ENCODE assay signal across 1 cellular context in genomic region chrX:11351375-11352295, GRCh38.
TF ChIP-seq lines count a peak whose summit lies in the region.

No MANE protein-coding gene starts in this region.

TF ChIP-seq in K562, 482 proteins besides CTCF, POLR2A, EP300 and RAD21 (continued from another document and continues in another):
- TF ChIP-seq VEZF1 (CRISPR knock-in tag; IDR thresholded peaks at IDR 0.05) (0 out of 2 replicates have a peak, but pooled peaks have one; percentile 12), ARID3A (IDR thresholded peaks at IDR 0.05; ENCODE audit: borderline replicate concordance, low read depth, low read length) (no peak), SNAPC5 (CRISPR knock-in tag; IDR thresholded peaks at IDR 0.05) (no peak), SMAD3 (CRISPR knock-in tag; conservative IDR thresholded peaks at IDR 0.05) (0 out of 2 replicates have a peak, but pooled peaks have one; percentile 10), THRB (CRISPR knock-in tag; conservative IDR thresholded peaks at IDR 0.05) (no peak), ZFPM2 (CRISPR knock-in tag; IDR thresholded peaks at IDR 0.05) (peak; percentile 38; the same call in 1 of the 2 replicates), ATF3 (IDR thresholded peaks at IDR 0.05) (no peak), ATF3 (CRISPR knock-in tag; conservative IDR thresholded peaks at IDR 0.05) (no peak), SUPT5H (IDR thresholded peaks at IDR 0.05) (no peak), SMARCA5 (IDR thresholded peaks at IDR 0.05) (no peak), HDAC8 (tag; IDR thresholded peaks at IDR 0.05) (peak; percentile 55; the same call in 1 of the 2 replicates), ZBTB7A (IDR thresholded peaks at IDR 0.05; ENCODE audit: borderline replicate concordance, control insufficient read depth, low read depth, low read length) (no peak), NEUROD1 (IDR thresholded peaks at IDR 0.05; ENCODE audit: borderline replicate concordance, low read depth, low read length, partially characterized antibody) (no peak), ZKSCAN8 (CRISPR knock-in tag; IDR thresholded peaks at IDR 0.05) (peak; percentile 59; the same call in 1 of the 2 replicates), ZNF12 (CRISPR knock-in tag; IDR thresholded peaks at IDR 0.05) (no peak), ESRRB (CRISPR knock-in tag; IDR thresholded peaks at IDR 0.05; ENCODE audit: borderline replicate concordance) (no peak), CHD2 (IDR thresholded peaks at IDR 0.05; ENCODE audit: low read depth, low read length) (no peak), ZNF740 (CRISPR knock-in tag; IDR thresholded peaks at IDR 0.05) (no peak), ZNF740 (tag; IDR thresholded peaks at IDR 0.05) (peak in 1 of 2 experiments; percentile 83; a peak in 1 of 4 replicates), SMARCC2 (IDR thresholded peaks at IDR 0.05; ENCODE audit: low read depth) (no peak), DMBX1 (CRISPR knock-in tag; IDR thresholded peaks at IDR 0.05; ENCODE audit: borderline replicate concordance) (peak; percentile 75; the same call in 1 of the 2 replicates), ZNF395 (CRISPR knock-in tag; IDR thresholded peaks at IDR 0.05) (peak; percentile 88), NBN (IDR thresholded peaks at IDR 0.05; ENCODE audit: low read depth) (no peak), E4F1 (CRISPR knock-in tag; IDR thresholded peaks at IDR 0.05; ENCODE audit: borderline replicate concordance) (peak; percentile 6; the same call in 1 of the 2 replicates), CREB3 (tag; conservative IDR thresholded peaks at IDR 0.05; ENCODE audit: low read depth) (0 out of 2 replicates have a peak, but pooled peaks have one; percentile 78), ZFP36 (IDR thresholded peaks at IDR 0.05; ENCODE audit: low read depth, low read length, partially characterized antibody) (no peak), CXXC5 (CRISPR knock-in tag; IDR thresholded peaks at IDR 0.05) (peak; percentile 38), KDM1A (IDR thresholded peaks at IDR 0.05) (no peak), MEF2D (tag; conservative IDR thresholded peaks at IDR 0.05; ENCODE audit: low read depth) (peak; percentile 50), E2F5 (CRISPR knock-in tag; IDR thresholded peaks at IDR 0.05) (no peak), ARID4B (CRISPR knock-in tag; IDR thresholded peaks at IDR 0.05) (no peak), DPF2 (IDR thresholded peaks at IDR 0.05) (no peak), ZNF143 (CRISPR knock-in tag; IDR thresholded peaks at IDR 0.05) (no peak), GATA2 (CRISPR knock-in tag; IDR thresholded peaks at IDR 0.05) (peak; percentile 52; the same call in 1 of the 2 replicates), ZBTB33 (CRISPR knock-in tag; IDR thresholded peaks at IDR 0.05) (0 out of 2 replicates have a peak, but pooled peaks have one; percentile 8), TCF7 (IDR thresholded peaks at IDR 0.05; ENCODE audit: borderline replicate concordance) (no peak), HMG20B (CRISPR knock-in tag; IDR thresholded peaks at IDR 0.05) (no peak), ZEB2 (IDR thresholded peaks at IDR 0.05) (no peak), WHSC1 (IDR thresholded peaks at IDR 0.05; ENCODE audit: low read length) (no peak), GATAD2A (IDR thresholded peaks at IDR 0.05) (no peak), EZH2 (IDR thresholded peaks at IDR 0.05; ENCODE audit: borderline replicate concordance, low read depth, low read length) (no peak), MBD2 (IDR thresholded peaks at IDR 0.05; ENCODE audit: borderline replicate concordance, low read depth) (no peak), TFAP4 (CRISPR knock-in tag; IDR thresholded peaks at IDR 0.05; ENCODE audit: borderline replicate concordance) (no peak)
